In genomic region chr22:19442166-19442565, GRCh38 we compare ENCODE assay signal across 16 cellular contexts. TPM values are rescaled to one million over a fixed set of nuclear protein-coding genes. Genes with fewer than 3 reads are reported as not detected.
"Had no signal": no experiment of that assay in that cellular context is flagged by ENCODE, and none has a peak within 500 bp of the region (broad histone marks: within the 10 kb centered on the region; RNA-seq: fewer than 3 reads in every experiment).

No MANE protein-coding gene starts in this region.

- ATAC-seq: foreskin keratinocyte, heart left ventricle, left cardiac atrium, lower lobe of right lung, sciatic nerve, T-helper 17 cell had no signal

- H3K36me3 ChIP-seq: uterus had no signal

- H3K4me3 Mint-ChIP-seq: activated naive CD8-positive, alpha-beta T cell treated with anti-CD3 and anti-CD28 coated beads for 36 hours; central memory CD8-positive, alpha-beta T cell; T-helper 17 cell had no signal

- H3K27ac Mint-ChIP-seq: activated T-helper 2 cell treated with anti-CD3 and anti-CD28 coated beads, Interferon-gamma antibody, Interleukin-2, Interleukin-4, amounts not matched to agents 10 μg/mL and 5 μg/mL and 100 μg/mL, durations not matched to agents 14 hours and 24 hours and 36 hours; T-helper 17 cell had no signal

- H3K4me1 ChIP-seq: uterus had no signal

- H3K9me3 ChIP-seq: heart left ventricle, lower lobe of right lung, tibial artery, uterus had no signal

- H3K27ac ChIP-seq: foreskin keratinocyte, heart left ventricle, lower lobe of right lung, tibial artery, uterus had no signal

- H3K9me3 Mint-ChIP-seq: activated naive CD8-positive, alpha-beta T cell treated with anti-CD3 and anti-CD28 coated beads for 36 hours; activated T-helper 2 cell treated with anti-CD3 and anti-CD28 coated beads, Interferon-gamma antibody, Interleukin-2, Interleukin-4, amounts not matched to agents 10 μg/mL and 5 μg/mL and 100 μg/mL, durations not matched to agents 14 hours and 24 hours and 36 hours; brain; central memory CD8-positive, alpha-beta T cell had no signal

- H3K4me3 ChIP-seq: heart left ventricle, lower lobe of right lung, tibial artery, uterus had no signal

- H3K27me3 Mint-ChIP-seq: activated naive CD8-positive, alpha-beta T cell treated with anti-CD3 and anti-CD28 coated beads for 36 hours; brain; central memory CD8-positive, alpha-beta T cell; T-helper 17 cell had no signal

- H3K27me3 ChIP-seq: foreskin keratinocyte, heart left ventricle, tibial artery, uterus had no signal

- DNase-seq: activated CD4-positive, alpha-beta T cell treated with anti-CD3 and anti-CD28 coated beads for 4 hours; activated CD8-positive, alpha-beta memory T cell treated with anti-CD3 and anti-CD28 coated beads, Interleukin-2, amount 50 U/mL, for 48 hours; activated naive CD8-positive, alpha-beta T cell treated with anti-CD3 and anti-CD28 coated beads for 36 hours; effector CD8-positive, alpha-beta T cell; foreskin keratinocyte; heart left ventricle; left cardiac atrium; lower lobe of right lung; stimulated activated CD4-positive, alpha-beta T cell treated with anti-CD3 and anti-CD28 coated beads, Interleukin-1b, Interleukin-23, amount 100 ng/mL, for 48 hours; T-helper 17 cell; tibial artery; uterus had no signal

RNA-seq across cellular contexts. Expression of gene CDC45, which starts 37.6 kb away (rescaled TPM):
- total RNA-seq: sciatic nerve had no signal
